17 cellular contexts compared by ENCODE assay signal in genomic region chr6:157877573-157878011, GRCh38. TPM values are rescaled to one million over a fixed set of nuclear protein-coding genes. Genes with fewer than 3 reads are reported as not detected.
DNase-seq lines count a peak whose midpoint lies in the region; ATAC-seq, FAIRE-seq and TF ChIP-seq lines count a peak whose summit lies in the region.
"Had no signal": no experiment of that assay in that cellular context is flagged by ENCODE, and none has a peak within 500 bp of the region (broad histone marks: within the 10 kb centered on the region; RNA-seq: fewer than 3 reads in every experiment).

No MANE protein-coding gene starts in this region.

- H3K9me3 Mint-ChIP-seq in T-helper 2 cell treated with Interferon-gamma antibody and Interleukin-4, amounts not matched to agents 5 μg/mL and 100 μg/mL, for 36 hours: no peaks in the 10 kb centered on the region
- H3K9me3 Mint-ChIP-seq in activated T-helper 1 cell treated with anti-CD3 and anti-CD28 coated beads, Interleukin-12 subunit alpha, Interleukin-12 subunit beta, Interleukin-2, Interleukin-4 antibody, amounts not matched to agents 30 ng/mL and 10 ng/mL and 1 ng/mL, durations not matched to agents 14 hours and 24 hours and 36 hours: peaks cover 3% of the 10 kb centered on the region

- peaks cover 15% of the 10 kb centered on the region for H3K27me3 Mint-ChIP-seq in T-helper 2 cell treated with Interferon-gamma antibody and Interleukin-4, amounts not matched to agents 5 μg/mL and 100 μg/mL, for 36 hours (ENCODE audit: low read depth)
- H3K27me3 Mint-ChIP-seq in activated T-helper 1 cell treated with anti-CD3 and anti-CD28 coated beads, Interleukin-12 subunit alpha, Interleukin-12 subunit beta, Interleukin-2, Interleukin-4 antibody, amounts not matched to agents 30 ng/mL and 10 ng/mL and 1 ng/mL, durations not matched to agents 14 hours and 24 hours and 36 hours (ENCODE audit: insufficient read depth): no peaks in the 10 kb centered on the region

- H3K4ac ChIP-seq in mesenchymal stem cell (ENCODE audit: low read depth in 1 of 2, low read length in 2 of 2): no peak overlapping the region

- H3K9ac ChIP-seq in DND-41 (ENCODE audit: low read depth, low read length) (no peak overlapping the region), mesenchymal stem cell (ENCODE audit: low read length) (peak overlapping the region; percentile 24)
- H3K9ac ChIP-seq: SK-N-SH had no signal

- no peak overlapping the region for H3K18ac ChIP-seq in mesenchymal stem cell (ENCODE audit: low read depth in 1 of 2, low read length in 2 of 2)

- no peak overlapping the region for H2BK5ac ChIP-seq in mesenchymal stem cell (ENCODE audit: low read depth, low read length, poor library complexity, severe bottlenecking)

- H3K27ac Mint-ChIP-seq in T-helper 2 cell treated with Interferon-gamma antibody and Interleukin-4, amounts not matched to agents 5 μg/mL and 100 μg/mL, for 36 hours: no peak overlapping the region
- peak overlapping the region; percentile 34 for H3K27ac Mint-ChIP-seq in activated T-helper 1 cell treated with anti-CD3 and anti-CD28 coated beads, Interleukin-12 subunit alpha, Interleukin-12 subunit beta, Interleukin-2, Interleukin-4 antibody, amounts not matched to agents 30 ng/mL and 10 ng/mL and 1 ng/mL, durations not matched to agents 14 hours and 24 hours and 36 hours

- no peak overlapping the region for H3K4me3 ChIP-seq in DND-41 (ENCODE audit: low read depth in 1 of 2, low read length in 2 of 2)
- no peak overlapping the region for H3K4me3 ChIP-seq in mesenchymal stem cell (ENCODE audit: insufficient read depth in 1 of 2, low read depth in 1 of 2, low read length in 2 of 2)
- H3K4me3 ChIP-seq: gastrocnemius medialis, Peyer's patch had no signal

- H4K91ac ChIP-seq in mesenchymal stem cell (ENCODE audit: low read length): no peak overlapping the region

- no peak overlapping the region for H4K8ac ChIP-seq in mesenchymal stem cell (ENCODE audit: low read length)

- H3K27me3 ChIP-seq in DND-41 (ENCODE audit: insufficient read depth, low read length, poor library complexity): no peaks in the 10 kb centered on the region
- no peaks in the 10 kb centered on the region for H3K27me3 ChIP-seq in mesenchymal stem cell (ENCODE audit: control insufficient read depth in 1 of 2, insufficient read depth in 1 of 2, low read length in 2 of 2)
- H3K27me3 ChIP-seq: gastrocnemius medialis, Peyer's patch had no signal

- H3K4me1 ChIP-seq in DND-41 (ENCODE audit: insufficient read depth, low read length) (no peaks in the 10 kb centered on the region), mesenchymal stem cell (ENCODE audit: control insufficient read depth, insufficient read depth, low read depth, low read length) (peaks cover 3% of the 10 kb centered on the region)
- H3K4me1 ChIP-seq: gastrocnemius medialis, Peyer's patch had no signal

- H2BK15ac ChIP-seq in mesenchymal stem cell (ENCODE audit: low read depth, poor library complexity, severe bottlenecking): no peak overlapping the region

- peaks cover 25% of the 10 kb centered on the region for H3K79me1 ChIP-seq in mesenchymal stem cell (replicated peaks; ENCODE audit: low read length, poor library complexity, severe bottlenecking)

- H3K4me3 Mint-ChIP-seq in T-helper 2 cell treated with Interferon-gamma antibody and Interleukin-4, amounts not matched to agents 5 μg/mL and 100 μg/mL, for 36 hours: peak overlapping the region; percentile 33
- H3K4me3 Mint-ChIP-seq in activated T-helper 1 cell treated with anti-CD3 and anti-CD28 coated beads, Interleukin-12 subunit alpha, Interleukin-12 subunit beta, Interleukin-2, Interleukin-4 antibody, amounts not matched to agents 30 ng/mL and 10 ng/mL and 1 ng/mL, durations not matched to agents 14 hours and 24 hours and 36 hours: no peak overlapping the region

- no peaks in the 10 kb centered on the region for H3K36me3 ChIP-seq in DND-41 (ENCODE audit: insufficient read depth, low read length)
- peaks cover 24 to 97% of the 10 kb centered on the region in 2 experiments for H3K36me3 ChIP-seq in mesenchymal stem cell (ENCODE audit: control insufficient read depth in 1 of 2, insufficient read depth in 2 of 2, low read depth in 1 of 2, low read length in 2 of 2)

- intact Hi-C loops in activated T-helper 1 cell treated with anti-CD3 and anti-CD28 coated beads, Interleukin-12 subunit alpha, Interleukin-12 subunit beta, Interleukin-2, Interleukin-4 antibody, amounts not matched to agents 30 ng/mL and 10 ng/mL and 1 ng/mL, durations not matched to agents 14 hours and 24 hours and 36 hours (cut with micrococcal nuclease): loop anchor here (10.0 kb wide), 1 partner anchor 553 kb away; the partner anchor contains the start of gene TMEM242

- ATAC-seq in DND-41 (ENCODE audit: insufficient read depth, low read depth) (0 out of 3 replicates have a peak, but pooled peaks have one; percentile 18), HG02870 (IDR thresholded peaks at IDR 0.05; ENCODE audit: unreplicated experiment) (no peak)
- ATAC-seq: gastrocnemius medialis had no signal

- H4K20me1 ChIP-seq in DND-41 (ENCODE audit: insufficient read depth, low read length): no peaks in the 10 kb centered on the region

- WGBS in mesenchymal stem cell: 94% methylated on average over 3 of the region's 5 CpGs

- H2BK12ac ChIP-seq in mesenchymal stem cell (ENCODE audit: low read length in 2 of 2): no peak overlapping the region

- H3K4me2 ChIP-seq in DND-41 (ENCODE audit: insufficient read depth, low read length) (no peak overlapping the region), mesenchymal stem cell (ENCODE audit: low read length, poor library complexity, severe bottlenecking) (no peak overlapping the region)
- H3K4me2 ChIP-seq: SK-N-SH had no signal

- H3K4me1 Mint-ChIP-seq in T-helper 2 cell treated with Interferon-gamma antibody and Interleukin-4, amounts not matched to agents 5 μg/mL and 100 μg/mL, for 36 hours (ENCODE audit: low read depth): peaks cover 33% of the 10 kb centered on the region
- peaks cover 64% of the 10 kb centered on the region for H3K4me1 Mint-ChIP-seq in activated T-helper 1 cell treated with anti-CD3 and anti-CD28 coated beads, Interleukin-12 subunit alpha, Interleukin-12 subunit beta, Interleukin-2, Interleukin-4 antibody, amounts not matched to agents 30 ng/mL and 10 ng/mL and 1 ng/mL, durations not matched to agents 14 hours and 24 hours and 36 hours (ENCODE audit: low read depth)

- H3K23ac ChIP-seq in mesenchymal stem cell (ENCODE audit: low read length in 2 of 2): no peak overlapping the region

- no peak for FAIRE-seq in frontal cortex (lab: Jason Lieb, UNC)

- no peak overlapping the region for H2AFZ ChIP-seq in DND-41 (ENCODE audit: low read depth, low read length)
- no peak overlapping the region for H2AFZ ChIP-seq in mesenchymal stem cell (ENCODE audit: low read depth, low read length)

- H3K9me3 ChIP-seq in DND-41 (ENCODE audit: insufficient read depth, low read length, severe bottlenecking) (no peaks in the 10 kb centered on the region), mesenchymal stem cell (ENCODE audit: control insufficient read depth, low read length) (no peaks in the 10 kb centered on the region)
- H3K9me3 ChIP-seq: gastrocnemius medialis, Peyer's patch, SK-N-SH had no signal

- no peak overlapping the region for H2AK5ac ChIP-seq in mesenchymal stem cell (ENCODE audit: low read length, severe bottlenecking)

- DNase-seq in T-helper 2 cell treated with Interferon-gamma antibody and Interleukin-4, amounts not matched to agents 5 μg/mL and 100 μg/mL, for 36 hours (ENCODE audit: low spot score): no peak
- no peak for DNase-seq in T-helper 2 cell
- DNase-seq in DND-41: no peak
- no peak for DNase-seq in activated T-helper 1 cell treated with anti-CD3 and anti-CD28 coated beads, Interleukin-12 subunit alpha, Interleukin-12 subunit beta, Interleukin-2, Interleukin-4 antibody, amounts not matched to agents 30 ng/mL and 10 ng/mL and 1 ng/mL, durations not matched to agents 14 hours and 24 hours and 36 hours (ENCODE audit: low spot score)
- DNase-seq in mesenchymal stem cell: no peak
- DNase-seq in frontal cortex (ENCODE audit: low spot score in 2 of 2): no peak
- DNase-seq in NCI-H82 (lab: John Stamatoyannopoulos, UW): no peak
- DNase-seq: 8988T; activated CD8-positive, alpha-beta memory T cell treated with anti-CD3 and anti-CD28 coated beads for 24 hours; dermis blood vessel endothelial cell; gastrocnemius medialis; mesendoderm; NCI-H146; Peyer's patch; SK-N-SH; trophoblast cell had no signal

- H3K14ac ChIP-seq in mesenchymal stem cell (ENCODE audit: low read length in 2 of 2): no peak overlapping the region

- H3K79me2 ChIP-seq in DND-41 (ENCODE audit: insufficient read depth, low read length): no peaks in the 10 kb centered on the region

- H3K27ac ChIP-seq in DND-41 (ENCODE audit: low read length) (no peak overlapping the region), mesenchymal stem cell (ENCODE audit: low read length, poor library complexity, severe bottlenecking) (no peak overlapping the region)
- H3K27ac ChIP-seq: gastrocnemius medialis had no signal

- TF ChIP-seq CTCF in DND-41 (IDR thresholded peaks at IDR 0.05; ENCODE audit: borderline replicate concordance, extremely low read depth, low read length, poor library complexity, severe bottlenecking): no peak

- peaks cover 8% of the 10 kb centered on the region for H3K36me3 Mint-ChIP-seq in T-helper 2 cell treated with Interferon-gamma antibody and Interleukin-4, amounts not matched to agents 5 μg/mL and 100 μg/mL, for 36 hours (ENCODE audit: low read depth)
- peaks cover 72% of the 10 kb centered on the region for H3K36me3 Mint-ChIP-seq in activated T-helper 1 cell treated with anti-CD3 and anti-CD28 coated beads, Interleukin-12 subunit alpha, Interleukin-12 subunit beta, Interleukin-2, Interleukin-4 antibody, amounts not matched to agents 30 ng/mL and 10 ng/mL and 1 ng/mL, durations not matched to agents 14 hours and 24 hours and 36 hours (ENCODE audit: low read depth)

- no peak overlapping the region for H2BK120ac ChIP-seq in mesenchymal stem cell (ENCODE audit: low read depth, low read length)

RNA-seq across cellular contexts. Expression of gene SNX9, which starts 54.5 kb away (rescaled TPM):
- total RNA-seq in activated T-helper 1 cell treated with anti-CD3 and anti-CD28 coated beads, Interleukin-12 subunit alpha, Interleukin-12 subunit beta, Interleukin-2, Interleukin-4 antibody, amounts not matched to agents 30 ng/mL and 10 ng/mL and 1 ng/mL, durations not matched to agents 14 hours and 24 hours and 36 hours: 53.4 TPM in 2 replicates
- 40.4 TPM for polyA plus RNA-seq in mesenchymal stem cell (2013, experiment 1 of 2)
- 41.1 TPM for polyA plus RNA-seq in mesenchymal stem cell (2013, experiment 2 of 2)
- 14.7 TPM for total RNA-seq in frontal cortex
